In genomic region chrX:120468071-120468470, GRCh38 we compare ENCODE assay signal across 8 cellular contexts. TPM values are rescaled to one million over a fixed set of nuclear protein-coding genes. Genes with fewer than 3 reads are reported as not detected.
DNase-seq lines count a peak whose midpoint lies in the region; ATAC-seq and TF ChIP-seq lines count a peak whose summit lies in the region.

No MANE protein-coding gene starts in this region.

- no peak for ATAC-seq in CD4-positive, alpha-beta T cell (ENCODE audit: poor library complexity)

- peaks cover 3% of the 10 kb centered on the region for H3K79me2 ChIP-seq in neural progenitor cell (ENCODE audit: low read depth)

- H3K9ac ChIP-seq in neural progenitor cell = no peak overlapping the region

- intact Hi-C loops in CD4-positive, alpha-beta T cell (cut with DNase I, micrococcal nuclease) = loop anchor here in 1 of 2 experiments (2.0 to 5.0 kb wide), 2 partner anchors 17 to 221 kb away; no protein-coding TSS in a partner anchor
- intact Hi-C loops in dendritic cell treated with granulocyte-macrophage colony-stimulating factor and Interleukin-4, amounts not matched to agents 40 ng/mL and 50 ng/mL, for 4 days (cut with micrococcal nuclease) = loop anchor here (2.0 kb wide), 1 partner anchor 217 kb away; the partner anchor contains the start of gene ZBTB33

- no peak overlapping the region for H3K27ac ChIP-seq in CD4-positive, alpha-beta T cell (ENCODE audit: low read depth, low read length)
- H3K27ac ChIP-seq in neural progenitor cell = no peak overlapping the region

- H2AFZ ChIP-seq in neural progenitor cell (replicated peaks) = no peak overlapping the region

- DNase-seq in CD4-positive, alpha-beta T cell = no peak
- peak; percentile 35 for DNase-seq in MV-4-11 (lab: John Stamatoyannopoulos, UW)
- DNase-seq in neural progenitor cell (ENCODE audit: low spot score) = no peak
- DNase-seq in DMS79 (lab: John Stamatoyannopoulos, UW) = no peak
- no peak for DNase-seq in cortex of kidney (lab: John Stamatoyannopoulos, UW)
- no peak for DNase-seq in A172 (ENCODE audit: low spot score)
- no peak for DNase-seq in NCI-H1092 treated with DMSO at 0.1 percent for 48 hours (lab: John Stamatoyannopoulos, UW)

- peak overlapping the region; percentile 82 for H3K4me3 ChIP-seq in neural progenitor cell

- no peaks in the 10 kb centered on the region for H3K4me1 ChIP-seq in neural progenitor cell

- no peaks in the 10 kb centered on the region for H4K20me1 ChIP-seq in neural progenitor cell (ENCODE audit: low read depth)

- no peaks in the 10 kb centered on the region for H3K36me3 ChIP-seq in neural progenitor cell

- POLR2A ChIA-PET in CD4-positive, alpha-beta T cell (lab: Charles Lee) = interaction anchor here (1.5 to 1.8 kb wide), 3 partner anchors 9 to 49 kb away, joined by 3 to 8 read pairs (median 6); no protein-coding TSS in a partner anchor

- H3F3A ChIP-seq in neural progenitor cell (ENCODE audit: low read depth) = no peaks in the 10 kb centered on the region

- H3K4me3 Mint-ChIP-seq in CD4-positive, alpha-beta T cell = peak overlapping the region; percentile 93
- H3K4me3 Mint-ChIP-seq in dendritic cell treated with granulocyte-macrophage colony-stimulating factor and Interleukin-4, amounts not matched to agents 40 ng/mL and 50 ng/mL, for 4 days = peak overlapping the region; percentile 95
- H3K4me3 Mint-ChIP-seq in neural progenitor cell = peak overlapping the region; percentile 89

- no peak for TF ChIP-seq CTCF in CD4-positive, alpha-beta T cell (IDR thresholded peaks at IDR 0.05)
- TF ChIP-seq CTCF in neural progenitor cell (IDR thresholded peaks at IDR 0.05) = no peak

- H3K4me1 Mint-ChIP-seq in CD4-positive, alpha-beta T cell (ENCODE audit: low read depth) = peaks cover 47% of the 10 kb centered on the region
- peaks cover 19% of the 10 kb centered on the region for H3K4me1 Mint-ChIP-seq in dendritic cell treated with granulocyte-macrophage colony-stimulating factor and Interleukin-4, amounts not matched to agents 40 ng/mL and 50 ng/mL, for 4 days (ENCODE audit: low read depth)
- peaks cover 6% of the 10 kb centered on the region for H3K4me1 Mint-ChIP-seq in neural progenitor cell

- H3K9me3 Mint-ChIP-seq in CD4-positive, alpha-beta T cell = no peaks in the 10 kb centered on the region
- no peaks in the 10 kb centered on the region for H3K9me3 Mint-ChIP-seq in dendritic cell treated with granulocyte-macrophage colony-stimulating factor and Interleukin-4, amounts not matched to agents 40 ng/mL and 50 ng/mL, for 4 days
- H3K9me3 Mint-ChIP-seq in neural progenitor cell = peaks cover 8% of the 10 kb centered on the region

- CTCF ChIA-PET in CD4-positive, alpha-beta T cell (lab: Charles Lee) = interaction anchor here (1.3 to 2.0 kb wide), 2 partner anchors 18 to 159 kb away, joined by 3 to 5 read pairs; no protein-coding TSS in a partner anchor

- peak overlapping the region; percentile 88 for H3K27ac Mint-ChIP-seq in CD4-positive, alpha-beta T cell
- H3K27ac Mint-ChIP-seq in dendritic cell treated with granulocyte-macrophage colony-stimulating factor and Interleukin-4, amounts not matched to agents 40 ng/mL and 50 ng/mL, for 4 days = peak overlapping the region; percentile 96
- peak overlapping the region; percentile 26 for H3K27ac Mint-ChIP-seq in neural progenitor cell

- peaks cover 11% of the 10 kb centered on the region for H3K36me3 Mint-ChIP-seq in CD4-positive, alpha-beta T cell (ENCODE audit: low read depth)
- H3K36me3 Mint-ChIP-seq in dendritic cell treated with granulocyte-macrophage colony-stimulating factor and Interleukin-4, amounts not matched to agents 40 ng/mL and 50 ng/mL, for 4 days (ENCODE audit: low read depth) = peaks cover 12% of the 10 kb centered on the region
- H3K36me3 Mint-ChIP-seq in neural progenitor cell = no peaks in the 10 kb centered on the region

- no peaks in the 10 kb centered on the region for H3K9me3 ChIP-seq in CD4-positive, alpha-beta T cell (ENCODE audit: control insufficient read depth, low read length)
- H3K9me3 ChIP-seq in neural progenitor cell (ENCODE audit: low read depth) = no peaks in the 10 kb centered on the region

- H3K27me3 Mint-ChIP-seq in CD4-positive, alpha-beta T cell = no peaks in the 10 kb centered on the region
- no peaks in the 10 kb centered on the region for H3K27me3 Mint-ChIP-seq in dendritic cell treated with granulocyte-macrophage colony-stimulating factor and Interleukin-4, amounts not matched to agents 40 ng/mL and 50 ng/mL, for 4 days
- no peaks in the 10 kb centered on the region for H3K27me3 Mint-ChIP-seq in neural progenitor cell (ENCODE audit: insufficient read depth, low read depth)

- H3K27me3 ChIP-seq in CD4-positive, alpha-beta T cell (ENCODE audit: control insufficient read depth, insufficient read depth, low read length) = no peaks in the 10 kb centered on the region
- H3K27me3 ChIP-seq in neural progenitor cell = no peaks in the 10 kb centered on the region

- peak overlapping the region; percentile 70 for H3K4me2 ChIP-seq in neural progenitor cell

RNA-seq across cellular contexts. Expression of gene LAMP2, which starts 1.0 kb away (rescaled TPM):
- 10 to 100 TPM; 13.4 to 15.4 TPM for total RNA-seq in CD4-positive, alpha-beta T cell
- total RNA-seq in neural progenitor cell (ENCODE audit: low replicate concordance) = 20.4 and 29.6 TPM in 2 replicates
- 63.5 and 71.7 TPM in 2 replicates for total RNA-seq in A172 (2014; rRNA removed; shearing (Covaris generic))

Comparison
In these comparisons a context has a peak if more than half of its experiments do, and no peak if none do; other contexts are left out.
1. H3K27ac Mint-ChIP-seq: peak in every context shown above with its lines; median percentile 96 in dendritic cell treated with granulocyte-macrophage colony-stimulating factor and Interleukin-4, amounts not matched to agents 40 ng/mL and 50 ng/mL, for 4 days; 88 in CD4-positive, alpha-beta T cell; 26 in neural progenitor cell.